Comparison of ENCODE assay signal across 23 cellular contexts in genomic region chr16:2229602-2230250, GRCh38. TPM values are rescaled to one million over a fixed set of nuclear protein-coding genes. Genes with fewer than 3 reads are reported as not detected.
"Had no signal": no experiment of that assay in that cellular context is flagged by ENCODE, and none has a peak within 500 bp of the region (broad histone marks: within the 10 kb centered on the region; RNA-seq: fewer than 3 reads in every experiment).

No MANE protein-coding gene starts in this region.

- H3K9ac ChIP-seq: parathyroid adenoma had no signal

- H3K4me1 ChIP-seq: parathyroid adenoma had no signal

- H3K4me3 ChIP-seq: coronary artery, esophagus squamous epithelium, lower lobe of right lung, right lobe of liver, stomach, tibial artery had no signal

- H2AFZ ChIP-seq: parathyroid adenoma had no signal

- H3K9me3 ChIP-seq: esophagus squamous epithelium, lower lobe of right lung, neutrophil, right lobe of liver, stomach, tibial artery had no signal

- H3K27ac ChIP-seq: coronary artery, esophagus squamous epithelium, lower lobe of right lung, neutrophil, parathyroid adenoma, right lobe of liver, stomach, tibial artery had no signal

- FAIRE-seq: endometrium, frontal cortex, keratinocyte, small intestine, urothelium cell line had no signal

- H3K27me3 ChIP-seq: right lobe of liver, tibial artery had no signal

- DNase-seq: effector memory CD8-positive, alpha-beta T cell; erythroblast; esophagus squamous epithelium; head of caudate nucleus; left ventricle myocardium superior; natural killer cell; small intestine; stimulated activated CD4-positive, alpha-beta T cell treated with anti-CD3 and anti-CD28 coated beads, Interleukin-12 subunit alpha, Interleukin-12 subunit beta, amount 100 ng/mL, for 4 hours; stimulated activated CD4-positive, alpha-beta T cell treated with anti-CD3 and anti-CD28 coated beads, Interleukin-1b, Interleukin-23, amount 100 ng/mL, for 48 hours; stimulated activated CD4-positive, alpha-beta T cell treated with anti-CD3 and anti-CD28 coated beads, Interleukin-4, amount 100 ng/mL, for 1 hour; stimulated activated CD8-positive, alpha-beta memory T cell treated with anti-CD3 and anti-CD28 coated beads, Interleukin-4, amount 100 ng/mL, for 48 hours; stimulated activated naive CD4-positive, alpha-beta T cell treated with Interleukin-2 at 50 U/mL for 16 hours; stomach; tibial artery had no signal

- ATAC-seq: effector memory CD8-positive, alpha-beta T cell; left ventricle myocardium superior; lower lobe of right lung; natural killer cell; right lobe of liver had no signal

RNA-seq across cellular contexts. Expression of gene DNASE1L2, which starts 6.5 kb away (rescaled TPM):
- total RNA-seq: stomach had no signal
